Comparison of ENCODE assay signal across 8 cellular contexts in genomic region chr3:63384382-63384781, GRCh38.
"Had no signal": no experiment of that assay in that cellular context is flagged by ENCODE, and none has a peak within 500 bp of the region (broad histone marks: within the 10 kb centered on the region; RNA-seq: fewer than 3 reads in every experiment).

No MANE protein-coding gene starts in this region.

- FAIRE-seq: G401.6, GM12878, GM12891, GM12892, GM18507, GM19239 had no signal

- H3K4me3 ChIP-seq: GM12878 had no signal

- DNase-seq: GDM1, GF-D8 had no signal

- ATAC-seq: GM12878 had no signal
